9 cellular contexts compared by ENCODE assay signal in genomic region chr12:108801736-108802665, GRCh38. TPM values are rescaled to one million over a fixed set of nuclear protein-coding genes. Genes with fewer than 3 reads are reported as not detected.
DNase-seq lines count a peak whose midpoint lies in the region; ATAC-seq and TF ChIP-seq lines count a peak whose summit lies in the region.
"Had no signal": no experiment of that assay in that cellular context is flagged by ENCODE, and none has a peak within 500 bp of the region (broad histone marks: within the 10 kb centered on the region; RNA-seq: fewer than 3 reads in every experiment).

No MANE protein-coding gene starts in this region.

- H3K4me1 Mint-ChIP-seq in nephron: peaks cover 76% of the 10 kb centered on the region

- no peaks in the 10 kb centered on the region for H3K9me3 Mint-ChIP-seq in nephron
- H3K9me3 Mint-ChIP-seq: immature natural killer cell had no signal

- no peak for ATAC-seq in GM19023 (IDR thresholded peaks at IDR 0.05; ENCODE audit: unreplicated experiment)
- ATAC-seq in esophagus mucosa: no peak

- CTCF ChIA-PET in AG04449 (lab: Yijun Ruan, JAX): interaction anchor here (1.0 to 5.8 kb wide), 28 partner anchors 11 to 293 kb away, joined by 3 to 81 read pairs (median 14); partner anchors contain the start of genes ALKBH2, CORO1C and SSH1

- peak overlapping the region; percentile 37 to 70 (median 54) for H3K4me3 Mint-ChIP-seq in nephron
- H3K4me3 Mint-ChIP-seq: immature natural killer cell had no signal

- peak overlapping the region; percentile 95 to 99 (median 97) for H3K27ac Mint-ChIP-seq in nephron

- DNase-seq in AG04449 (ENCODE audit: low read depth, low spot score): no peak
- DNase-seq in NCI-H2171 (lab: John Stamatoyannopoulos, UW): peak; percentile 91
- DNase-seq in fibroblast of gingiva (ENCODE audit: low read depth): peak; percentile 85
- no peak for DNase-seq in GM13976 (ENCODE audit: low spot score)
- DNase-seq in effector CD8-positive, alpha-beta T cell (lab: John Stamatoyannopoulos, UW): no peak
- DNase-seq: immature natural killer cell had no signal

- H3K27me3 Mint-ChIP-seq in nephron (ENCODE audit: low read depth): no peaks in the 10 kb centered on the region

- peak overlapping the region; percentile 39 for H3K4me3 ChIP-seq in AG04449 (ENCODE audit: low read depth, low read length)

- TF ChIP-seq CTCF in AG04449 (IDR thresholded peaks at IDR 0.05; ENCODE audit: insufficient read depth, low read length, missing control alignments): no peak
- no peak for TF ChIP-seq CTCF in nephron (IDR thresholded peaks at IDR 0.05; ENCODE audit: unreplicated experiment in 3 of 3)
- no peak for TF ChIP-seq CTCF in GM13976 (IDR thresholded peaks at IDR 0.05; ENCODE audit: borderline replicate concordance, control extremely low read depth, extremely low read depth, insufficient read depth, missing control alignments)

- in situ Hi-C loops in GM13976 (cut with MboI; ENCODE audit: low sequenced_read_pairs, unreplicated experiment): loop anchor here (10.0 kb wide), 2 partner anchors 137 to 237 kb away; partner anchors contain the start of genes ISCU and SART3

- H3K36me3 Mint-ChIP-seq in nephron (ENCODE audit: low read depth): peaks cover 61% of the 10 kb centered on the region

- POLR2A ChIA-PET in AG04449 (lab: Yijun Ruan, JAX): interaction anchor here (0.8 to 2.2 kb wide), 7 partner anchors 51 to 204 kb away, joined by 3 to 7 read pairs (median 3); partner anchors contain the start of gene TMEM119

RNA-seq across cellular contexts. Expression of gene SSH1, which starts 55.4 kb away (rescaled TPM):
- 16.0 TPM for total RNA-seq in esophagus mucosa

Comparison
In these comparisons a context has a peak if more than half of its experiments do, and no peak if none do; other contexts are left out.
1. DNase-seq: peak in NCI-H2171 (single experiment) and fibroblast of gingiva (single experiment); none in AG04449 (single experiment), GM13976 (single experiment) and effector CD8-positive, alpha-beta T cell (single experiment).